36 cellular contexts compared by ENCODE assay signal in genomic region chr7:89103564-89103963, GRCh38.
"Had no signal": no experiment of that assay in that cellular context is flagged by ENCODE, and none has a peak within 500 bp of the region (broad histone marks: within the 10 kb centered on the region; RNA-seq: fewer than 3 reads in every experiment).

No MANE protein-coding gene starts in this region.

- H3K9me3 Mint-ChIP-seq: activated CD4-positive, alpha-beta T cell treated with anti-CD3 and anti-CD28 coated beads, Interleukin-2, amount 10 ng/mL, durations not matched to agents 24 days and 14 days; activated naive CD4-positive, alpha-beta T cell treated with anti-CD3 and anti-CD28 coated beads for 36 hours; activated naive CD4-positive, alpha-beta T cell treated with anti-CD3 and anti-CD28 coated beads, Interleukin-2, amount 50 U/mL, for 24 hours; activated naive CD8-positive, alpha-beta T cell treated with anti-CD3 and anti-CD28 coated beads for 36 hours; activated T-helper 1 cell treated with anti-CD3 and anti-CD28 coated beads, Interleukin-12 subunit alpha, Interleukin-12 subunit beta, Interleukin-2, Interleukin-4 antibody, amounts not matched to agents 30 ng/mL and 10 ng/mL and 1 ng/mL, durations not matched to agents 14 hours and 24 hours and 36 hours; activated T-helper 2 cell treated with anti-CD3 and anti-CD28 coated beads, Interferon-gamma antibody, Interleukin-2, Interleukin-4, amounts not matched to agents 10 μg/mL and 5 μg/mL and 100 μg/mL, durations not matched to agents 14 hours and 24 hours and 36 hours; T-helper 2 cell treated with Interferon-gamma antibody and Interleukin-4, amounts not matched to agents 5 μg/mL and 100 μg/mL, for 36 hours had no signal

- H3K4me3 ChIP-seq: adrenal gland, body of pancreas, esophagus muscularis mucosa, gastrocnemius medialis, heart left ventricle had no signal

- H3K27me3 ChIP-seq: adrenal gland, body of pancreas, esophagus muscularis mucosa, foreskin keratinocyte, gastrocnemius medialis, heart left ventricle had no signal

- H3K4me3 Mint-ChIP-seq: activated CD4-positive, alpha-beta memory T cell treated with anti-CD3 and anti-CD28 coated beads for 36 hours; activated CD4-positive, alpha-beta T cell treated with anti-CD3 and anti-CD28 coated beads for 36 hours; activated CD4-positive, alpha-beta T cell treated with anti-CD3 and anti-CD28 coated beads, Interleukin-2, amount 10 ng/mL, durations not matched to agents 24 days and 14 days; activated CD8-positive, alpha-beta memory T cell treated with anti-CD3 and anti-CD28 coated beads, Interleukin-2, amount 10 ng/mL, durations not matched to agents 7 days and 5 days; activated CD8-positive, alpha-beta T cell treated with anti-CD3 and anti-CD28 coated beads, Interleukin-2, amount 10 ng/mL, durations not matched to agents 7 days and 5 days; activated naive CD4-positive, alpha-beta T cell treated with anti-CD3 and anti-CD28 coated beads for 36 hours; activated naive CD4-positive, alpha-beta T cell treated with anti-CD3 and anti-CD28 coated beads, Interleukin-2, amount 50 U/mL, for 24 hours; activated naive CD8-positive, alpha-beta T cell treated with anti-CD3 and anti-CD28 coated beads for 36 hours; activated naive CD8-positive, alpha-beta T cell treated with anti-CD3 and anti-CD28 coated beads, Interleukin-2, amount 50 U/mL, for 24 hours; activated T-helper 1 cell treated with anti-CD3 and anti-CD28 coated beads, Interleukin-12 subunit alpha, Interleukin-12 subunit beta, Interleukin-2, Interleukin-4 antibody, amounts not matched to agents 30 ng/mL and 10 ng/mL and 1 ng/mL, durations not matched to agents 14 hours and 24 hours and 36 hours; effector memory CD8-positive, alpha-beta T cell; T-helper 17 cell; T-helper 2 cell treated with Interferon-gamma antibody and Interleukin-4, amounts not matched to agents 5 μg/mL and 100 μg/mL, for 36 hours had no signal

- H3K27ac ChIP-seq: adrenal gland, body of pancreas, esophagus muscularis mucosa, foreskin keratinocyte, gastrocnemius medialis, heart left ventricle, WERI-Rb-1 had no signal

- H3K4me1 ChIP-seq: adrenal gland, body of pancreas, esophagus muscularis mucosa, foreskin keratinocyte, gastrocnemius medialis, heart left ventricle had no signal

- ATAC-seq: activated CD4-positive, alpha-beta T cell treated with anti-CD3 and anti-CD28 coated beads for 36 hours; activated CD8-positive, alpha-beta memory T cell treated with anti-CD3 and anti-CD28 coated beads, Interleukin-2, amount 10 ng/mL, durations not matched to agents 7 days and 5 days; activated CD8-positive, alpha-beta T cell treated with anti-CD3 and anti-CD28 coated beads, Interleukin-2, amount 10 ng/mL, durations not matched to agents 7 days and 5 days; activated naive CD8-positive, alpha-beta T cell treated with anti-CD3 and anti-CD28 coated beads, Interleukin-2, amount 50 U/mL, for 24 hours; body of pancreas; effector memory CD8-positive, alpha-beta T cell; foreskin keratinocyte; gastrocnemius medialis; heart left ventricle; T-helper 17 cell had no signal

- H3K9me3 ChIP-seq: adrenal gland, body of pancreas, esophagus muscularis mucosa, gastrocnemius medialis, heart left ventricle had no signal

- H3K27me3 Mint-ChIP-seq: activated CD4-positive, alpha-beta memory T cell treated with anti-CD3 and anti-CD28 coated beads for 36 hours; activated CD4-positive, alpha-beta T cell treated with anti-CD3 and anti-CD28 coated beads, Interleukin-2, amount 10 ng/mL, durations not matched to agents 24 days and 14 days; activated CD8-positive, alpha-beta memory T cell treated with anti-CD3 and anti-CD28 coated beads, Interleukin-2, amount 10 ng/mL, durations not matched to agents 7 days and 5 days; activated naive CD8-positive, alpha-beta T cell treated with anti-CD3 and anti-CD28 coated beads for 36 hours; activated naive CD8-positive, alpha-beta T cell treated with anti-CD3 and anti-CD28 coated beads, Interleukin-2, amount 50 U/mL, for 24 hours; effector memory CD8-positive, alpha-beta T cell; T-helper 17 cell had no signal

- H3K36me3 ChIP-seq: adrenal gland, esophagus muscularis mucosa, gastrocnemius medialis, heart left ventricle, WERI-Rb-1 had no signal

- H3K36me3 Mint-ChIP-seq: activated CD4-positive, alpha-beta memory T cell treated with anti-CD3 and anti-CD28 coated beads for 36 hours; activated CD8-positive, alpha-beta memory T cell treated with anti-CD3 and anti-CD28 coated beads, Interleukin-2, amount 10 ng/mL, durations not matched to agents 7 days and 5 days; activated naive CD4-positive, alpha-beta T cell treated with anti-CD3 and anti-CD28 coated beads, Interleukin-2, amount 50 U/mL, for 24 hours; activated naive CD8-positive, alpha-beta T cell treated with anti-CD3 and anti-CD28 coated beads for 36 hours had no signal

- H3K27ac Mint-ChIP-seq: activated CD4-positive, alpha-beta memory T cell treated with anti-CD3 and anti-CD28 coated beads for 36 hours; activated CD4-positive, alpha-beta T cell treated with anti-CD3 and anti-CD28 coated beads for 36 hours; activated CD4-positive, alpha-beta T cell treated with anti-CD3 and anti-CD28 coated beads, Interleukin-2, amount 10 ng/mL, durations not matched to agents 24 days and 14 days; activated CD8-positive, alpha-beta memory T cell treated with anti-CD3 and anti-CD28 coated beads, Interleukin-2, amount 10 ng/mL, durations not matched to agents 7 days and 5 days; activated CD8-positive, alpha-beta T cell treated with anti-CD3 and anti-CD28 coated beads, Interleukin-2, amount 10 ng/mL, durations not matched to agents 7 days and 5 days; activated naive CD4-positive, alpha-beta T cell treated with anti-CD3 and anti-CD28 coated beads for 36 hours; activated naive CD4-positive, alpha-beta T cell treated with anti-CD3 and anti-CD28 coated beads, Interleukin-2, amount 50 U/mL, for 24 hours; activated naive CD8-positive, alpha-beta T cell treated with anti-CD3 and anti-CD28 coated beads for 36 hours; activated naive CD8-positive, alpha-beta T cell treated with anti-CD3 and anti-CD28 coated beads, Interleukin-2, amount 50 U/mL, for 24 hours; activated T-helper 1 cell treated with anti-CD3 and anti-CD28 coated beads, Interleukin-12 subunit alpha, Interleukin-12 subunit beta, Interleukin-2, Interleukin-4 antibody, amounts not matched to agents 30 ng/mL and 10 ng/mL and 1 ng/mL, durations not matched to agents 14 hours and 24 hours and 36 hours; activated T-helper 2 cell treated with anti-CD3 and anti-CD28 coated beads, Interferon-gamma antibody, Interleukin-2, Interleukin-4, amounts not matched to agents 10 μg/mL and 5 μg/mL and 100 μg/mL, durations not matched to agents 14 hours and 24 hours and 36 hours; effector memory CD8-positive, alpha-beta T cell; T-helper 17 cell; T-helper 2 cell treated with Interferon-gamma antibody and Interleukin-4, amounts not matched to agents 5 μg/mL and 100 μg/mL, for 36 hours had no signal

- H3K4me1 Mint-ChIP-seq: activated CD4-positive, alpha-beta T cell treated with anti-CD3 and anti-CD28 coated beads for 36 hours; activated CD4-positive, alpha-beta T cell treated with anti-CD3 and anti-CD28 coated beads, Interleukin-2, amount 10 ng/mL, durations not matched to agents 24 days and 14 days; activated CD8-positive, alpha-beta memory T cell treated with anti-CD3 and anti-CD28 coated beads, Interleukin-2, amount 10 ng/mL, durations not matched to agents 7 days and 5 days; activated naive CD4-positive, alpha-beta T cell treated with anti-CD3 and anti-CD28 coated beads, Interleukin-2, amount 50 U/mL, for 24 hours; activated naive CD8-positive, alpha-beta T cell treated with anti-CD3 and anti-CD28 coated beads for 36 hours; activated naive CD8-positive, alpha-beta T cell treated with anti-CD3 and anti-CD28 coated beads, Interleukin-2, amount 50 U/mL, for 24 hours; T-helper 17 cell had no signal

- DNase-seq: activated CD4-positive, alpha-beta memory T cell treated with anti-CD3 and anti-CD28 coated beads for 36 hours; activated CD4-positive, alpha-beta T cell treated with anti-CD3 and anti-CD28 coated beads for 36 hours; activated CD4-positive, alpha-beta T cell treated with anti-CD3 and anti-CD28 coated beads, Interleukin-2, amount 10 ng/mL, durations not matched to agents 24 days and 14 days; activated CD4-positive, CD25-positive, alpha-beta regulatory T cell; activated CD4-positive, CD25-positive, alpha-beta regulatory T cell treated with anti-CD3 and anti-CD28 coated beads, Interleukin-2, amount 50 U/mL, for 72 hours; activated CD8-positive, alpha-beta memory T cell treated with anti-CD3 and anti-CD28 coated beads, Interleukin-2, amount 10 ng/mL, durations not matched to agents 7 days and 5 days; activated CD8-positive, alpha-beta memory T cell treated with anti-CD3 and anti-CD28 coated beads, Interleukin-2, amount 50 U/mL, for 4 hours; activated CD8-positive, alpha-beta T cell treated with anti-CD3 and anti-CD28 coated beads, Interleukin-2, amount 10 ng/mL, durations not matched to agents 7 days and 5 days; activated effector memory CD4-positive, alpha-beta T cell treated with anti-CD3 and anti-CD28 coated beads, Interleukin-2, amount 50 U/mL, for 16 hours; activated naive CD4-positive, alpha-beta T cell treated with anti-CD3 and anti-CD28 coated beads for 36 hours; activated naive CD8-positive, alpha-beta T cell treated with anti-CD3 and anti-CD28 coated beads for 36 hours; activated naive CD8-positive, alpha-beta T cell treated with anti-CD3 and anti-CD28 coated beads, Interleukin-2, amount 50 U/mL, for 24 hours; activated T-cell treated with anti-CD3 and anti-CD28 coated beads, Interleukin-2, amount 50 U/mL, for 1 hour; activated T-cell treated with anti-CD3 and anti-CD28 coated beads, Interleukin-2, amount 50 U/mL, for 48 hours; adrenal gland; amygdala; aorta; body of pancreas; caudate nucleus; cortex of kidney; dermis blood vessel endothelial cell; effector CD4-positive, alpha-beta T cell; effector memory CD8-positive, alpha-beta T cell; erythroblast; foreskin keratinocyte; gastrocnemius medialis; glutamatergic neuron; heart left ventricle; T-helper 17 cell; T1000; WERI-Rb-1 had no signal
